In the genomic region with DNA sequence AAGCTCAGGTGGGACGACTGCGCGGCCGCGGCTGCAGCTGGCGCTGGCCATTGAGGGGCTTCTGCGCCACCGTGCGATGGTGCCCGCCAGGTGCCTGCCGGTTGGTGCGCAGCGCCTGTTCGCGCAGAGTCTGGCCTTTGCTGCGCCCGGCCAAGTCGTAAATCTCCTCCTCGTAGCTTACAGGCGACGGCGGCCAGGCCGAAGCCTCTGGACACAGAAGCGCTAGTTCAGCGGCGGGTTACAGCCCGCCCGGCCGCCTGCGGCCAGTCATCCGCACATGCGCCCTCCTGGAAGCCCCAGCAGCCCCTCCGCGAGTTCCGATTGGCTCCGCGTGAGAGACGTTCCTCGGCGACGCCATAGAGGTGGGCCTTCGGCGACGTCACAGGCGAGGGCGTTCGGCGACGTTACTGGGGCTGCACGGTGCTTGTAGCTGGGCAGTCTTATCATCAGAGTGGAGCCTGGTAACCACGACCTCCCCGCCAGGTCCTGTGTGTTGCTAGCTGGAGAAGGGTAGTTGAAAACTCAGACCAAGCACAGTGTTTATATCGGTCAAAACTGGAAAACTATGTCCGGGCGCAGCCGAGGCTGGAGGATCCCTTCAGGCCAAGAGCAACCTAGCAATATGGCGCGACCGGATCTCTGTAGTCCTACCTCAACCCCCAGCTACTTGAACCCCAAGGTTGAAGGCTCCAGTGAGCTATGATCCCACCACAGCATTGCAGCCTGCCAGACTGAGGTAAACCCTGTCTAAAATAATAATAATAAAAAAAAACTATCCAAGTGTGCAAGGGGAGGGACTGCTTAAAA, we compare ENCODE assay signal across 1 cellular context.
TF ChIP-seq lines count a peak whose summit lies in the region.

No MANE protein-coding gene starts in this region.

TF ChIP-seq in IMR-90, 13 proteins besides CTCF, POLR2A, EP300 and RAD21:
- TF ChIP-seq, protein P1, sequence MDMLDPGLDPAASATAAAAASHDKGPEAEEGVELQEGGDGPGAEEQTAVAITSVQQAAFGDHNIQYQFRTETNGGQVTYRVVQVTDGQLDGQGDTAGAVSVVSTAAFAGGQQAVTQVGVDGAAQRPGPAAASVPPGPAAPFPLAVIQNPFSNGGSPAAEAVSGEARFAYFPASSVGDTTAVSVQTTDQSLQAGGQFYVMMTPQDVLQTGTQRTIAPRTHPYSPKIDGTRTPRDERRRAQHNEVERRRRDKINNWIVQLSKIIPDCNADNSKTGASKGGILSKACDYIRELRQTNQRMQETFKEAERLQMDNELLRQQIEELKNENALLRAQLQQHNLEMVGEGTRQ (IDR thresholded peaks at IDR 0.05; ENCODE audit: low read depth, low read length): no peak
- TF ChIP-seq BHLHE40 (IDR thresholded peaks at IDR 0.05; ENCODE audit: low read depth, low read length): no peak
- no peak for TF ChIP-seq SMC3 (IDR thresholded peaks at IDR 0.05; ENCODE audit: low read depth, low read length)
- TF ChIP-seq FOS (IDR thresholded peaks at IDR 0.05; ENCODE audit: low read depth, low read length): no peak
- TF ChIP-seq RCOR1 (IDR thresholded peaks at IDR 0.05; ENCODE audit: insufficient replicate concordance, low read length): no peak
- TF ChIP-seq MAZ (IDR thresholded peaks at IDR 0.05; ENCODE audit: borderline replicate concordance, low read depth, low read length): no peak
- TF ChIP-seq RFX5 (IDR thresholded peaks at IDR 0.05; ENCODE audit: low read depth, low read length): no peak
- no peak for TF ChIP-seq CHD1 (IDR thresholded peaks at IDR 0.05; ENCODE audit: low read depth, low read length)
- no peak for TF ChIP-seq MAFK (IDR thresholded peaks at IDR 0.05; ENCODE audit: low read depth, low read length)
- no peak for TF ChIP-seq NFE2L2 (IDR thresholded peaks at IDR 0.05; ENCODE audit: low read depth, low read length)
TF ChIP-seq in IMR-90: peak in this region for 0.
